Comparison of ENCODE assay signal across 1 cellular context in the genomic region with DNA sequence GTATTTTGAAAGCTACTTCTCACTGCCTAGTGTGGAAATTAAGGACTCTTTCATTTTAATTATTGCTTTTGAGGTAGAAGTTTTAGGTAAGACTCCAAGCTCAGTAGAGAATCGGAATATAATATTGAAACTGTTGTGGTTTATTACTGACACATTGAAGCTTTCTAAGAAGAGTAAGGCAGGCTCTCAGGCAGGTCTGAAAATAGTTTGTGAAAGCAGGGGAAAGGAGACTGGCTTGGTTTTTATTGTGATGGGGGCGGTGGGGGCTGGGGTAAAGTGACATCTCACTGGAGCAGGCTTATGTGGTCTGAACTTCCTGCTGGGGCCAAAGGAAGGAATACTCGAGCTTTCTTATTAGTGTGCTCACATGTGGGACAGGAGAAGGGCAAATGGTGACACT.
TF ChIP-seq lines count a peak whose summit lies in the region.

No MANE protein-coding gene starts in this region.

TF ChIP-seq in WTC11, 78 proteins besides CTCF, POLR2A, EP300 and RAD21 (continued from another document):
- TF ChIP-seq OVOL2 (CRISPR knock-in tag; IDR thresholded peaks at IDR 0.05; ENCODE audit: borderline replicate concordance) (no peak), JAZF1 (CRISPR knock-in tag; IDR thresholded peaks at IDR 0.05) (no peak)
